Comparison of ENCODE assay signal across 26 cellular contexts in the genomic region with DNA sequence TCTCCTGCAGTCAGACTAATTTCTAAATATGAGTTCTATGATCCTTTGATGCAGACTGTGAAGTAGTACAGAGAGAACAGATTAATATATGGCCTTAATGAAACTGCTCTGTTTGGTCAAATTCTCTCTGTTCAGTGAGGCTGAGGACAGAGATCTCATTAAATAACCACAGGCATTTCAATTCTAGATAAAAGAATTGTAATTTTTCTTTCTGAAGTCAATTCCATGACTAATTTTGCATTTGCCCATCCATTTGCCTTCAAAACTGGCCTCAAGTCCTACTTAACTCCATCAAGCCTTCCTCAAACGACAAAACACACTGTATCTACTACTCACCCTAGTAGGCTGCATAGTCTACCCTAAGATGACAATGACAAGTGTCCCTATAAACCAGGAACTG.
DNase-seq lines count a peak whose midpoint lies in the region; ATAC-seq, FAIRE-seq and TF ChIP-seq lines count a peak whose summit lies in the region.
"Had no signal": no experiment of that assay in that cellular context is flagged by ENCODE, and none has a peak within 500 bp of the region (broad histone marks: within the 10 kb centered on the region; RNA-seq: fewer than 3 reads in every experiment).

No MANE protein-coding gene starts in this region.

- POLR2A ChIA-PET in activated CD4-positive, alpha-beta memory T cell treated with anti-CD3 and anti-CD28 coated beads, Interleukin-2, amount 10 ng/mL, durations not matched to agents 7 days and 5 days (lab: Charles Lee) = interaction anchor here (1.4 to 1.8 kb wide), 2 partner anchors 10 to 14 kb away, joined by 5 read pairs; no protein-coding TSS in a partner anchor
- POLR2A ChIA-PET in GM12878 (lab: Charles Lee) = interaction anchor here (0.6 to 1.0 kb wide), 2 partner anchors 21 to 137 kb away, joined by 3 read pairs; no protein-coding TSS in a partner anchor

- in situ Hi-C loops in GM12878 (cut with MboI) = no loop called here

- SMC1A ChIA-PET in GM12878 (lab: Charles Lee; ENCODE audit: uncharacterized antibody, unreplicated experiment) = interaction anchor here (0.6 to 2.5 kb wide), 7 partner anchors 9 to 184 kb away, joined by 3 to 9 read pairs (median 3); no protein-coding TSS in a partner anchor

- H3K9me3 ChIP-seq in GM12878 (replicated peaks; ENCODE audit: control insufficient read depth, insufficient read depth, low read length) = no peaks in the 10 kb centered on the region
- H3K9me3 ChIP-seq: BLaER1 treated with 17β-estradiol and CSF1 and Interleukin-3, amounts not matched to agents 10 nM and 100 nM; MG63 had no signal

- peak overlapping the region; percentile 16 for H3K27ac Mint-ChIP-seq in activated naive CD8-positive, alpha-beta T cell treated with anti-CD3 and anti-CD28 coated beads, Interleukin-2, amount 50 U/mL, for 24 hours
- no peak overlapping the region for H3K27ac Mint-ChIP-seq in activated naive CD8-positive, alpha-beta T cell treated with anti-CD3 and anti-CD28 coated beads for 36 hours
- peak overlapping the region; percentile 19 for H3K27ac Mint-ChIP-seq in activated CD4-positive, alpha-beta memory T cell treated with anti-CD3 and anti-CD28 coated beads, Interleukin-2, amount 10 ng/mL, durations not matched to agents 7 days and 5 days
- no peak overlapping the region for H3K27ac Mint-ChIP-seq in stimulated activated naive B cell treated with anti-CD40 and anti-IgM and Interleukin-4, amounts not matched to agents 10 μg/mL and 1 μg/mL and 100 μg/mL, for 72 hours
- H3K27ac Mint-ChIP-seq: GM23338 had no signal

- H3K4me3 Mint-ChIP-seq in activated naive CD8-positive, alpha-beta T cell treated with anti-CD3 and anti-CD28 coated beads, Interleukin-2, amount 50 U/mL, for 24 hours = no peak overlapping the region
- no peak overlapping the region for H3K4me3 Mint-ChIP-seq in activated naive CD8-positive, alpha-beta T cell treated with anti-CD3 and anti-CD28 coated beads for 36 hours
- no peak overlapping the region for H3K4me3 Mint-ChIP-seq in activated CD4-positive, alpha-beta memory T cell treated with anti-CD3 and anti-CD28 coated beads, Interleukin-2, amount 10 ng/mL, durations not matched to agents 7 days and 5 days
- H3K4me3 Mint-ChIP-seq in stimulated activated naive B cell treated with anti-CD40 and anti-IgM and Interleukin-4, amounts not matched to agents 10 μg/mL and 1 μg/mL and 100 μg/mL, for 72 hours = no peak overlapping the region
- H3K4me3 Mint-ChIP-seq: GM23338 had no signal

- no peak for TF ChIP-seq POLR2A in GM12878 (IDR thresholded peaks at IDR 0.05; ENCODE audit: low read depth, low read length)

- H3K4me3 ChIP-seq in GM12878 = no peak overlapping the region
- H3K4me3 ChIP-seq: BLaER1 treated with 17β-estradiol and CSF1 and Interleukin-3, amounts not matched to agents 10 nM and 100 nM; GM23338; MG63 had no signal

- no peaks in the 10 kb centered on the region for H3K27me3 Mint-ChIP-seq in activated naive CD8-positive, alpha-beta T cell treated with anti-CD3 and anti-CD28 coated beads, Interleukin-2, amount 50 U/mL, for 24 hours
- H3K27me3 Mint-ChIP-seq in activated naive CD8-positive, alpha-beta T cell treated with anti-CD3 and anti-CD28 coated beads for 36 hours = no peaks in the 10 kb centered on the region
- no peaks in the 10 kb centered on the region for H3K27me3 Mint-ChIP-seq in activated CD4-positive, alpha-beta memory T cell treated with anti-CD3 and anti-CD28 coated beads, Interleukin-2, amount 10 ng/mL, durations not matched to agents 7 days and 5 days
- no peaks in the 10 kb centered on the region for H3K27me3 Mint-ChIP-seq in stimulated activated naive B cell treated with anti-CD40 and anti-IgM and Interleukin-4, amounts not matched to agents 10 μg/mL and 1 μg/mL and 100 μg/mL, for 72 hours

- ATAC-seq in activated naive CD8-positive, alpha-beta T cell treated with anti-CD3 and anti-CD28 coated beads, Interleukin-2, amount 50 U/mL, for 24 hours = no peak
- ATAC-seq in GM12878 = peak; percentile 35; the same call in 2 of the 3 replicates
- ATAC-seq in GM21723 (IDR thresholded peaks at IDR 0.05; ENCODE audit: unreplicated experiment) = no peak
- ATAC-seq in stimulated activated naive B cell treated with anti-CD40 and anti-IgM and Interleukin-4, amounts not matched to agents 10 μg/mL and 1 μg/mL and 100 μg/mL, for 72 hours (replicated peaks) = no peak
- ATAC-seq in HG03457 (IDR thresholded peaks at IDR 0.05; ENCODE audit: unreplicated experiment) = no peak
- ATAC-seq: GM23338 had no signal

- peaks cover 19% of the 10 kb centered on the region for H3K4me1 Mint-ChIP-seq in activated naive CD8-positive, alpha-beta T cell treated with anti-CD3 and anti-CD28 coated beads, Interleukin-2, amount 50 U/mL, for 24 hours
- H3K4me1 Mint-ChIP-seq in activated naive CD8-positive, alpha-beta T cell treated with anti-CD3 and anti-CD28 coated beads for 36 hours = peaks cover 2% of the 10 kb centered on the region
- peaks cover 36% of the 10 kb centered on the region for H3K4me1 Mint-ChIP-seq in activated CD4-positive, alpha-beta memory T cell treated with anti-CD3 and anti-CD28 coated beads, Interleukin-2, amount 10 ng/mL, durations not matched to agents 7 days and 5 days
- H3K4me1 Mint-ChIP-seq in stimulated activated naive B cell treated with anti-CD40 and anti-IgM and Interleukin-4, amounts not matched to agents 10 μg/mL and 1 μg/mL and 100 μg/mL, for 72 hours = no peaks in the 10 kb centered on the region

- peaks cover 0 to 13% of the 10 kb centered on the region in 2 experiments; a peak in 2 of 4 replicates for H3K36me3 ChIP-seq in GM12878 (ENCODE audit: control insufficient read depth in 2 of 2, insufficient read depth in 2 of 2, low read length in 1 of 2)
- H3K36me3 ChIP-seq: MG63 had no signal

- DNase-seq in activated naive CD8-positive, alpha-beta T cell treated with anti-CD3 and anti-CD28 coated beads, Interleukin-2, amount 50 U/mL, for 24 hours = no peak
- DNase-seq in activated naive CD8-positive, alpha-beta T cell treated with anti-CD3 and anti-CD28 coated beads for 36 hours = no peak
- no peak for DNase-seq in activated CD4-positive, alpha-beta memory T cell treated with anti-CD3 and anti-CD28 coated beads, Interleukin-2, amount 10 ng/mL, durations not matched to agents 7 days and 5 days
- DNase-seq in GM12878 (ENCODE audit: low read depth, low spot score) (no peak), substantia nigra (lab: John Stamatoyannopoulos, UW) (no peak)
- no peak for DNase-seq in stimulated activated naive B cell treated with anti-CD40 and anti-IgM and Interleukin-4, amounts not matched to agents 10 μg/mL and 1 μg/mL and 100 μg/mL, for 72 hours
- DNase-seq: AML-193, Calu3, DMS153, DND-41, HCEC 1CT, IMR-90, KG1, MG63, NCI-H1105 treated with DMSO at 0.1 percent for 48 hours, NCI-H146, NCI-H1930, NCI-H526 treated with DMSO at 0.1 percent for 48 hours, RPMI8226, SHP77 had no signal

- intact Hi-C loops in GM12878 (cut with micrococcal nuclease; ENCODE audit: unreplicated experiment) = no loop called here

- no peak for TF ChIP-seq RAD21 in GM12878 (IDR thresholded peaks at IDR 0.05; ENCODE audit: insufficient read depth, low read depth, low read length)

- no peak overlapping the region for H2AFZ ChIP-seq in GM12878 (ENCODE audit: control insufficient read depth, low read depth, low read length)
- H2AFZ ChIP-seq: GM23338 had no signal

- no peaks in the 10 kb centered on the region for H4K20me1 ChIP-seq in GM12878 (ENCODE audit: control insufficient read depth, insufficient read depth)
- H4K20me1 ChIP-seq: BLaER1 treated with 17β-estradiol and CSF1 and Interleukin-3, amounts not matched to agents 10 nM and 100 nM had no signal

- no peaks in the 10 kb centered on the region for H3K4me1 ChIP-seq in GM12878 (ENCODE audit: control insufficient read depth, insufficient read depth, low read length)
- H3K4me1 ChIP-seq: BLaER1 treated with 17β-estradiol and CSF1 and Interleukin-3, amounts not matched to agents 10 nM and 100 nM had no signal

- WGBS in GM12878 (ENCODE audit: insufficient coverage, insufficient replicate concordance, low lambda C conversion rate, missing lambda C conversion rate) = 36% methylated on average over 1 of the region's 1 CpG

- H3K4me2 ChIP-seq in GM12878 (ENCODE audit: control insufficient read depth, insufficient read depth) = no peak overlapping the region
- H3K4me2 ChIP-seq: BLaER1 treated with 17β-estradiol and CSF1 and Interleukin-3, amounts not matched to agents 10 nM and 100 nM had no signal

- FAIRE-seq in GM12878 (lab: Jason Lieb, UNC) = no peak
- FAIRE-seq: A204.1, GM18507 had no signal

- H3K27ac ChIP-seq in GM12878 (ENCODE audit: control insufficient read depth, insufficient read depth) (no peak overlapping the region), substantia nigra (ENCODE audit: low read depth, low read length, poor library complexity, severe bottlenecking) (peak overlapping the region; percentile 27)
- H3K27ac ChIP-seq: BLaER1 treated with 17β-estradiol and CSF1 and Interleukin-3, amounts not matched to agents 10 nM and 100 nM had no signal

- RAD21 ChIA-PET in GM12878 (lab: Charles Lee; ENCODE audit: unreplicated experiment) = interaction anchor here (1.4 to 2.5 kb wide), 4 partner anchors 9 to 111 kb away, joined by 3 to 7 read pairs (median 5); no protein-coding TSS in a partner anchor

- TF ChIP-seq EP300 in GM12878 (IDR thresholded peaks at IDR 0.05; ENCODE audit: borderline replicate concordance in 1 of 2, control insufficient read depth in 1 of 2, low read depth in 2 of 2, low read length in 2 of 2) = no peak

- no peaks in the 10 kb centered on the region for H3K9me3 Mint-ChIP-seq in activated naive CD8-positive, alpha-beta T cell treated with anti-CD3 and anti-CD28 coated beads, Interleukin-2, amount 50 U/mL, for 24 hours
- no peaks in the 10 kb centered on the region for H3K9me3 Mint-ChIP-seq in activated naive CD8-positive, alpha-beta T cell treated with anti-CD3 and anti-CD28 coated beads for 36 hours
- no peaks in the 10 kb centered on the region for H3K9me3 Mint-ChIP-seq in activated CD4-positive, alpha-beta memory T cell treated with anti-CD3 and anti-CD28 coated beads, Interleukin-2, amount 10 ng/mL, durations not matched to agents 7 days and 5 days
- H3K9me3 Mint-ChIP-seq in stimulated activated naive B cell treated with anti-CD40 and anti-IgM and Interleukin-4, amounts not matched to agents 10 μg/mL and 1 μg/mL and 100 μg/mL, for 72 hours = no peaks in the 10 kb centered on the region
- H3K9me3 Mint-ChIP-seq: GM23338 had no signal

- no peaks in the 10 kb centered on the region for H3K27me3 ChIP-seq in GM12878 (replicated peaks in 1 of 2; ENCODE audit: control insufficient read depth in 2 of 2, insufficient read depth in 2 of 2, low read length in 1 of 2)
- H3K27me3 ChIP-seq: BLaER1 treated with 17β-estradiol and CSF1 and Interleukin-3, amounts not matched to agents 10 nM and 100 nM; MG63 had no signal

- H3K79me2 ChIP-seq in GM12878 (ENCODE audit: control insufficient read depth, insufficient read depth, low read length) = peaks cover 2% of the 10 kb centered on the region

- peaks cover 18% of the 10 kb centered on the region for H3K36me3 Mint-ChIP-seq in activated naive CD8-positive, alpha-beta T cell treated with anti-CD3 and anti-CD28 coated beads, Interleukin-2, amount 50 U/mL, for 24 hours (ENCODE audit: low read depth)
- peaks cover 3% of the 10 kb centered on the region for H3K36me3 Mint-ChIP-seq in activated naive CD8-positive, alpha-beta T cell treated with anti-CD3 and anti-CD28 coated beads for 36 hours
- H3K36me3 Mint-ChIP-seq in activated CD4-positive, alpha-beta memory T cell treated with anti-CD3 and anti-CD28 coated beads, Interleukin-2, amount 10 ng/mL, durations not matched to agents 7 days and 5 days (ENCODE audit: low read depth) = peaks cover 37% of the 10 kb centered on the region
- no peaks in the 10 kb centered on the region for H3K36me3 Mint-ChIP-seq in stimulated activated naive B cell treated with anti-CD40 and anti-IgM and Interleukin-4, amounts not matched to agents 10 μg/mL and 1 μg/mL and 100 μg/mL, for 72 hours

- H3K9ac ChIP-seq in GM12878 (ENCODE audit: control insufficient read depth, insufficient read depth, low read length) = no peak overlapping the region
- H3K9ac ChIP-seq: BLaER1 treated with 17β-estradiol and CSF1 and Interleukin-3, amounts not matched to agents 10 nM and 100 nM had no signal

- CTCF ChIA-PET in activated CD4-positive, alpha-beta memory T cell treated with anti-CD3 and anti-CD28 coated beads, Interleukin-2, amount 10 ng/mL, durations not matched to agents 7 days and 5 days (lab: Charles Lee) = interaction anchor here (1.4 kb wide), 1 partner anchor 20 kb away, joined by 3 read pairs; no protein-coding TSS in a partner anchor
- CTCF ChIA-PET in GM12878 (lab: Yijun Ruan, JAX) = interaction anchor here (1.4 to 1.6 kb wide), 3 partner anchors 9 to 118 kb away, joined by 4 to 6 read pairs (median 4); no protein-coding TSS in a partner anchor

- BruUV-seq in GM12878 (replicated peaks; lab: Mats Ljungman, UMichigan) = no TSS peak

- TF ChIP-seq CTCF in GM12878 (IDR thresholded peaks at IDR 0.05 in 2 of 3, conservative IDR thresholded peaks at IDR 0.05 in 1 of 3; ENCODE audit: control insufficient read depth in 2 of 3, extremely low read depth in 1 of 3, insufficient read depth in 1 of 3, low read depth in 3 of 3, low read length in 3 of 3) = no peak

Comparison
In these comparisons a context has a peak if more than half of its experiments do, and no peak if none do; other contexts are left out.
1. H3K27ac Mint-ChIP-seq: peak in activated naive CD8-positive, alpha-beta T cell treated with anti-CD3 and anti-CD28 coated beads, Interleukin-2, amount 50 U/mL, for 24 hours (single experiment) and activated CD4-positive, alpha-beta memory T cell treated with anti-CD3 and anti-CD28 coated beads, Interleukin-2, amount 10 ng/mL, durations not matched to agents 7 days and 5 days (single experiment); none in activated naive CD8-positive, alpha-beta T cell treated with anti-CD3 and anti-CD28 coated beads for 36 hours (single experiment) and stimulated activated naive B cell treated with anti-CD40 and anti-IgM and Interleukin-4, amounts not matched to agents 10 μg/mL and 1 μg/mL and 100 μg/mL, for 72 hours (single experiment).